Comparison of ENCODE assay signal across 25 cellular contexts in genomic region chr3:96510334-96510733, GRCh38.
"Had no signal": no experiment of that assay in that cellular context is flagged by ENCODE, and none has a peak within 500 bp of the region (broad histone marks: within the 10 kb centered on the region; RNA-seq: fewer than 3 reads in every experiment).

No MANE protein-coding gene starts in this region.

- H3K27me3 ChIP-seq: neural progenitor cell, ovary, right lobe of liver, sigmoid colon, stomach, thyroid gland, tibial nerve, upper lobe of left lung, vagina had no signal

- H3K79me2 ChIP-seq: parathyroid adenoma had no signal

- H3K4me2 ChIP-seq: neural progenitor cell had no signal

- DNase-seq: occipital lobe; ovary; posterior cingulate gyrus; psoas muscle; right cardiac atrium; right lobe of liver; sigmoid colon; small intestine; stimulated activated CD4-positive, alpha-beta T cell treated with anti-CD3 and anti-CD28 coated beads, Interleukin-15, amount 100 ng/mL, for 24 hours; stimulated activated CD4-positive, alpha-beta T cell treated with anti-CD3 and anti-CD28 coated beads, Interleukin-2, amount 100 ng/mL, for 24 hours; stimulated activated CD4-positive, alpha-beta T cell treated with anti-CD3 and anti-CD28 coated beads, Interleukin-2, amount 100 ng/mL, for 48 hours; stimulated activated CD4-positive, alpha-beta T cell treated with anti-CD3 and anti-CD28 coated beads, Interleukin-4, amount 100 ng/mL, for 24 hours; stimulated activated naive B cell treated with anti-CD40 and anti-IgM and Interleukin-4, amounts not matched to agents 10 μg/mL and 1 μg/mL and 100 μg/mL, for 72 hours; stimulated activated naive CD4-positive, alpha-beta T cell treated with Interleukin-2 at 50 U/mL for 16 hours; stomach; thyroid gland; trophoblast cell; upper lobe of left lung had no signal

- ATAC-seq: psoas muscle; right cardiac atrium; right lobe of liver; stimulated activated effector memory CD8-positive, alpha-beta T cell treated with anti-CD3 and anti-CD28 coated beads, Interleukin-12 subunit alpha, Interleukin-12 subunit beta, amount 100 ng/mL, for 72 hours; stimulated activated naive B cell treated with anti-CD40 and anti-IgM and Interleukin-4, amounts not matched to agents 10 μg/mL and 1 μg/mL and 100 μg/mL, for 72 hours had no signal

- H3K4me3 ChIP-seq: neural progenitor cell, ovary, psoas muscle, right lobe of liver, sigmoid colon, stomach, thoracic aorta, thyroid gland, tibial nerve, upper lobe of left lung, vagina had no signal

- H2AFZ ChIP-seq: neural progenitor cell, parathyroid adenoma had no signal

- H3K9me3 ChIP-seq: ovary, psoas muscle, right lobe of liver, sigmoid colon, thoracic aorta, thyroid gland, upper lobe of left lung, vagina had no signal

- FAIRE-seq: small intestine, urothelium cell line had no signal

- H3K36me3 ChIP-seq: neural progenitor cell, ovary, right lobe of liver, sigmoid colon, stomach, thoracic aorta, thyroid gland, tibial nerve, upper lobe of left lung, vagina had no signal

- H3K9ac ChIP-seq: neural progenitor cell, parathyroid adenoma had no signal

- H3K27ac ChIP-seq: neural progenitor cell, ovary, parathyroid adenoma, psoas muscle, right lobe of liver, sigmoid colon, stomach, thoracic aorta, thyroid gland, tibial nerve, upper lobe of left lung, vagina had no signal

- H3K4me1 ChIP-seq: neural progenitor cell, parathyroid adenoma, psoas muscle, right lobe of liver, sigmoid colon, stomach, thyroid gland, tibial nerve, upper lobe of left lung, vagina had no signal
